In genomic region chr5:135384898-135385297, GRCh38 we compare ENCODE assay signal across 13 cellular contexts.
"Had no signal": no experiment of that assay in that cellular context is flagged by ENCODE, and none has a peak within 500 bp of the region (broad histone marks: within the 10 kb centered on the region; RNA-seq: fewer than 3 reads in every experiment).

No MANE protein-coding gene starts in this region.

- DNase-seq: activated gamma-delta T cell treated with Interleukin-2 at 50 U/mL for 16 hours; activated T-cell treated with anti-CD3 and anti-CD28 coated beads, Interleukin-2, amount 50 U/mL, for 1 hour; anterior cingulate cortex; central memory CD4-positive, alpha-beta T cell; lower lobe of right lung; naive B cell; retina; stimulated activated CD4-positive, alpha-beta T cell treated with anti-CD3 and anti-CD28 coated beads, Interleukin-4, amount 100 ng/mL, for 24 hours; stimulated activated naive CD4-positive, alpha-beta T cell treated with Interleukin-2 at 50 U/mL for 16 hours; T1000 had no signal

- FAIRE-seq: keratinocyte had no signal

- ATAC-seq: WTC11 had no signal

- H3K27ac ChIP-seq: thoracic aorta had no signal

- H3K9me3 ChIP-seq: lower lobe of right lung, thoracic aorta had no signal

- H3K4me3 ChIP-seq: lower lobe of right lung, thoracic aorta had no signal
